ENCODE assay signal across 9 cellular contexts in the genomic region with DNA sequence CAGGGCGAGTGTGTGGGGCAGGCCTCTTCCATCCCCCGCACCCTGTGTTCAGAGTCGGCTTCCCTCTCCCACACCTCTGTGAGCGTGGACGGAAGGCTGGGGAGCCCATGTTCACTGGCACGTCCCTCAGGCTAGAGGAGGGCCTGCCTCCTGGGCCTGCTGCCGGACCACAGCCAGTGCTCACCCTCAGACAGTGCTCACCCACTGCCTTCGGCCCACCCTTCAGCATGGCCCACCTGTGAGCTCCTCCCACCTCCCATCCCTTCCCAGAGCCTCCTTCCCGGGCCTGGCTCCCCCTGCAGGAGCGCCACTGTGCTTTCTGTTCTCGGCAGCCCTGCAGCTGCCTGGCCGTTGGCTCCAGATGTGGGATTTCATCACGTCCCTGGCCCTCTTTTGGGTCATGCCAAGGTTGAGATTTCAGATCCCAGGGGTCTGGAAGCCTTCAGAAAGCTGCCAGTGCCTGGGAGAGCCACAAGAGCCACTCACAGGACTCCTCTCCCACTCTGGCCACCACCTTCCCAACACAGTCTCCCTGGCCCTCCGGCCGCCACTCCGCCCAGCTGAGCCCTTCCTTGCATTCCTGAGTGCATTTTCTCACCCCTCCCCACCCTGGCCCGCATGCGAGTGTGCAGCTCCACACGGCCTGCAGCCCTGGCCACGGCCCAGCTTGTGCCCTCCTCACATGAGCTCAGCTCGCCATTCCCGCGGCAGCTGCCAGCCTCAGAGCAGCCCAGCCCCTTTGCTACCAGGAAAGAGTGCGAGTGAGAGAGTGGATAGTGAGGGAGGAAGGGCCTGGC. TPM values are rescaled to one million over a fixed set of nuclear protein-coding genes. Genes with fewer than 3 reads are reported as not detected.
DNase-seq lines count a peak whose midpoint lies in the region; ATAC-seq and TF ChIP-seq lines count a peak whose summit lies in the region.
"Had no signal": no experiment of that assay in that cellular context is flagged by ENCODE, and none has a peak within 500 bp of the region (broad histone marks: within the 10 kb centered on the region; RNA-seq: fewer than 3 reads in every experiment).

No MANE protein-coding gene starts in this region.

- H3K4me1 ChIP-seq in right lobe of liver (peaks cover 0 to 15% (median 6%) of the 10 kb centered on the region in 4 donors), tibial artery (peaks cover 16 to 92% (median 66%) of the 10 kb centered on the region in 4 donors)

- TF ChIP-seq POLR2A in right lobe of liver (IDR thresholded peaks at IDR 0.05), result no peak

- 33% methylated on average over 13 of the region's 24 CpGs for WGBS in right lobe of liver (ENCODE audit: insufficient coverage, low coverage, low lambda C conversion rate, missing lambda C conversion rate)

- H3K4me3 ChIP-seq in right lobe of liver, result no peak overlapping the region
- H3K4me3 ChIP-seq in tibial artery, result no peak overlapping the region

- intact Hi-C loops in right lobe of liver (cut with DNase I) (loop anchor here in 1 of 2 donors (5.0 kb wide), 1 partner anchor 67 kb away; no protein-coding TSS in a partner anchor), tibial artery (cut with DNase I; ENCODE audit: low total_unique reads) (loop anchor here (5.0 kb wide), 1 partner anchor 67 kb away; no protein-coding TSS in a partner anchor)

- H3K9me3 ChIP-seq in right lobe of liver (no peaks in the 10 kb centered on the region), tibial artery (no peaks in the 10 kb centered on the region)

- peak; percentile 20 to 28 for DNase-seq in NCI-H1930 (lab: John Stamatoyannopoulos, UW)
- DNase-seq in right lobe of liver, result no peak
- DNase-seq in tibial artery, result peak; percentile 75 to 96
- no peak for DNase-seq in NCI-H69 (lab: John Stamatoyannopoulos, UW)
- DNase-seq: activated CD4-positive, CD25-positive, alpha-beta regulatory T cell had no signal

- H3K27me3 ChIP-seq in right lobe of liver (no peaks in the 10 kb centered on the region), tibial artery (no peaks in the 10 kb centered on the region)

- peak overlapping the region; percentile 99 for H3K27ac ChIP-seq in cingulate gyrus (ENCODE audit: low read depth, low read length)
- H3K27ac ChIP-seq in right lobe of liver, result peak overlapping the region in 1 of 3 donors; percentile 29
- peak overlapping the region; percentile 72 to 91 for H3K27ac ChIP-seq in tibial artery

- TF ChIP-seq CTCF in right lobe of liver (IDR thresholded peaks at IDR 0.05) (peak; percentile 16 to 35 (median 19)), tibial artery (IDR thresholded peaks at IDR 0.05) (peak; percentile 58)

- peaks cover 0 to 80% (median 51%) of the 10 kb centered on the region in 4 donors for H3K36me3 ChIP-seq in right lobe of liver
- H3K36me3 ChIP-seq in tibial artery, result peaks cover 83 to 96% (median 88%) of the 10 kb centered on the region in 3 donors

- ATAC-seq in right lobe of liver (peak; percentile 1 to 14 (median 6)), GM18519 (IDR thresholded peaks at IDR 0.05; ENCODE audit: low FRiP score, unreplicated experiment) (no peak), GM18870 (IDR thresholded peaks at IDR 0.05; ENCODE audit: unreplicated experiment) (no peak)

RNA-seq across cellular contexts. Expression of a gene that starts 25.3 kb away (rescaled TPM):
- 10 to 100 TPM in 3 of 6 experiments, 1 to 10 TPM in 3; 2.2 to 45.3 (median 16.3) TPM for total RNA-seq in right lobe of liver

RNA-seq across cellular contexts. Expression of a gene that starts 54.4 kb away (rescaled TPM):
- not detected for total RNA-seq in right lobe of liver
- total RNA-seq: liver had no signal

Comparison
In these comparisons a context has a peak if more than half of its experiments do, and no peak if none do; other contexts are left out.
1. DNase-seq: peak in NCI-H1930 (2 of 2) and tibial artery (2 of 2); none in right lobe of liver (0 of 3) and NCI-H69 (single experiment).
2. ATAC-seq: peak in right lobe of liver (4 of 4); none in GM18519 (single experiment) and GM18870 (single experiment).